In the genomic region with DNA sequence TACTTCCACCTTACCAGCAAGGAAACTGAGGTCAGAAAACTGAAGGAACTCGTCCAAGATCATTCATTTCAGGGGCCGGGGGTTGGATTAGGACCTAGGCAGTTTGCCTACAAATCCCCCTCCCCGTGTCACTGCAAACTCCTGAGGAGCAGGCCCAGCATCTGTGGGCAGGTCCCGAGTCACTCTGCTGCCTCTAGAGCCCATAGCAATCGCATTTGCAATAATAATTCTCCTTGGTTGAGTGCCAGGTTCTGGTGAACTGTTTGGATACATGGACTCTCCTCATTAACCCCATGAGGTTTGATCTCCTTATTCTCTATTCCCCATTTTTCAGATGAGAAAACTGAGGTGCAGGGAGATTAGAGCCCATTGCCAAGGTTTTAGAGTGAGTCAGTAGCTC, we compare ENCODE assay signal across 8 cellular contexts. TPM values are rescaled to one million over a fixed set of nuclear protein-coding genes. Genes with fewer than 3 reads are reported as not detected.
DNase-seq lines count a peak whose midpoint lies in the region; ATAC-seq and TF ChIP-seq lines count a peak whose summit lies in the region.

No MANE protein-coding gene starts in this region.

- ATAC-seq in HG03025 (IDR thresholded peaks at IDR 0.05; ENCODE audit: low FRiP score, unreplicated experiment) (no peak), GM21360 (IDR thresholded peaks at IDR 0.05; ENCODE audit: unreplicated experiment) (no peak)

- H3K36me3 Mint-ChIP-seq in brain: peaks cover 24% of the 10 kb centered on the region

- H3K27me3 Mint-ChIP-seq in brain: peaks cover 7% of the 10 kb centered on the region

- DNase-seq in COR-L47 (lab: John Stamatoyannopoulos, UW) (peak; percentile 28), lung microvascular endothelial cell (ENCODE audit: low read depth in 2 of 2) (peak; percentile 31 to 34), NCI-H510A treated with DMSO at 0.1 percent for 48 hours (lab: John Stamatoyannopoulos, UW) (no peak)
- DNase-seq in activated effector memory CD4-positive, alpha-beta T cell treated with anti-CD3 and anti-CD28 coated beads, Interleukin-2, amount 50 U/mL, for 16 hours: no peak

- peak overlapping the region; percentile 93 to 98 (median 97) for H3K27ac Mint-ChIP-seq in brain

- TF ChIP-seq CTCF in LNCAP (IDR thresholded peaks at IDR 0.05): peak; percentile 10; the same call in 1 of the 2 replicates
- no peak for TF ChIP-seq CTCF in brain (conservative IDR thresholded peaks at IDR 0.05)

- peaks cover 24% of the 10 kb centered on the region for H3K4me1 Mint-ChIP-seq in brain

- peak overlapping the region; percentile 95 to 98 (median 98) for H3K4me3 Mint-ChIP-seq in brain

- no peaks in the 10 kb centered on the region for H3K9me3 Mint-ChIP-seq in brain

RNA-seq across cellular contexts. Expression of a gene that starts 0.9 kb away (rescaled TPM):
- polyA plus RNA-seq in brain (ENCODE audit: insufficient read depth, low read depth, low replicate concordance): 273 TPM
- total RNA-seq in lung microvascular endothelial cell: 81.1 and 95.8 TPM in 2 replicates

RNA-seq across cellular contexts. Expression of a gene that starts 8.3 kb away (rescaled TPM):
- polyA plus RNA-seq in brain (ENCODE audit: insufficient read depth, low read depth, low replicate concordance): 841 TPM
- total RNA-seq in lung microvascular endothelial cell: 172 and 227 TPM in 2 replicates

RNA-seq across cellular contexts. Expression of a gene that starts 17.1 kb away (rescaled TPM):
- polyA plus RNA-seq in brain (ENCODE audit: insufficient read depth, low read depth, low replicate concordance): 15.3 TPM
- total RNA-seq in lung microvascular endothelial cell: 6.1 and 10.3 TPM in 2 replicates

Comparison
In these comparisons a context has a peak if more than half of its experiments do, and no peak if none do; other contexts are left out.
1. DNase-seq: peak in COR-L47 (single experiment) and lung microvascular endothelial cell (2 of 2); none in NCI-H510A treated with DMSO at 0.1 percent for 48 hours (single experiment) and activated effector memory CD4-positive, alpha-beta T cell treated with anti-CD3 and anti-CD28 coated beads, Interleukin-2, amount 50 U/mL, for 16 hours (single experiment).